Comparison of ENCODE assay signal across 8 cellular contexts in the genomic region with DNA sequence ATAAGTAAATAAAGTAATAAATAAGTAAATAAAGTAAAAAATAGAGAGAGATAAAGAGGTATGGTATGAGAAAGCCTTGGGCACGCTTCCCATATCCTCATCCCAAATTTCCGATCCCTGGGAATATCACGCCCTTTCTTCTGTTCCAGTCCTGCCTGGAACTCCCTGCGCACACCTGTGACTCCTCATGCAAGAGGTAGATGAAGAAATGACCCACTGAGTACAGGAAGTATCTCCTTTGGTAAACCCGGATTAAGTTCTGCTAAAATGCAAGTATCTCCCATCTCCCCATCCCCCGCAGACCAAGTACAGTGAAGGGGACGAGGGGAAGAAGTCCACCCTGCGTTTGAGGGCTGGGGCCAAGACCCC. TPM values are rescaled to one million over a fixed set of nuclear protein-coding genes. Genes with fewer than 3 reads are reported as not detected.
DNase-seq lines count a peak whose midpoint lies in the region; ATAC-seq and TF ChIP-seq lines count a peak whose summit lies in the region.

No MANE protein-coding gene starts in this region.

- H3K27me3 ChIP-seq in kidney epithelial cell (ENCODE audit: control insufficient read depth, insufficient read depth, low read length) (no peaks in the 10 kb centered on the region), tibial nerve (no peaks in the 10 kb centered on the region)

- peak overlapping the region; percentile 80 for H3K4me3 ChIP-seq in kidney epithelial cell (ENCODE audit: low read depth, low read length)
- peak overlapping the region; percentile 86 to 100 (median 92) for H3K4me3 ChIP-seq in tibial nerve

- peak overlapping the region in 3 of 4 donors; percentile 87 to 98 (median 98) for H3K27ac ChIP-seq in tibial nerve

- TF ChIP-seq CTCF in kidney epithelial cell (IDR thresholded peaks at IDR 0.05; ENCODE audit: insufficient read depth, low read length, poor library complexity, severe bottlenecking) (no peak), tibial nerve (IDR thresholded peaks at IDR 0.05) (no peak)

- no peaks in the 10 kb centered on the region for H3K9me3 ChIP-seq in tibial nerve

- TF ChIP-seq EP300 in tibial nerve (IDR thresholded peaks at IDR 0.05) = no peak

- CTCF ChIA-PET in activated CD8-positive, alpha-beta T cell treated with anti-CD3 and anti-CD28 coated beads, Interleukin-2, amount 10 ng/mL, durations not matched to agents 7 days and 5 days (lab: Charles Lee) = interaction anchor here (1.0 to 2.2 kb wide), 4 partner anchors 22 to 239 kb away, joined by 5 to 10 read pairs (median 7); a partner anchor contains a TSS

- H3K4me1 ChIP-seq in tibial nerve = peaks cover 0 to 45% (median 11%) of the 10 kb centered on the region in 4 donors

- POLR2A ChIA-PET in activated CD8-positive, alpha-beta T cell treated with anti-CD3 and anti-CD28 coated beads, Interleukin-2, amount 10 ng/mL, durations not matched to agents 7 days and 5 days (lab: Charles Lee) = interaction anchor here (0.6 to 2.1 kb wide), 9 partner anchors 22 to 506 kb away, joined by 3 to 11 read pairs (median 3); a partner anchor contains a TSS

- no peak for DNase-seq in activated T-cell treated with anti-CD3 and anti-CD28 coated beads, Interleukin-2, amount 50 U/mL, for 4 hours
- DNase-seq in activated T-cell treated with anti-CD3 and anti-CD28 coated beads for 4 hours = no peak
- no peak for DNase-seq in activated CD8-positive, alpha-beta T cell treated with anti-CD3 and anti-CD28 coated beads, Interleukin-2, amount 10 ng/mL, durations not matched to agents 7 days and 5 days
- DNase-seq in kidney epithelial cell (ENCODE audit: low read depth) = no peak
- no peak for DNase-seq in tibial nerve (ENCODE audit: low spot score in 2 of 2)
- no peak for DNase-seq in GM03348 (ENCODE audit: low spot score)
- no peak for DNase-seq in activated CD8-positive, alpha-beta memory T cell treated with anti-CD3 and anti-CD28 coated beads, Interleukin-2, amount 50 U/mL, for 48 hours
- DNase-seq in HT-29 (ENCODE audit: low spot score) = no peak

- H3K4me1 Mint-ChIP-seq in activated T-cell treated with anti-CD3 and anti-CD28 coated beads, Interleukin-2, amount 50 U/mL, for 4 hours (ENCODE audit: low read depth) = peaks cover 42% of the 10 kb centered on the region
- peaks cover 42% of the 10 kb centered on the region for H3K4me1 Mint-ChIP-seq in activated CD8-positive, alpha-beta T cell treated with anti-CD3 and anti-CD28 coated beads, Interleukin-2, amount 10 ng/mL, durations not matched to agents 7 days and 5 days (ENCODE audit: low read depth)

- no peaks in the 10 kb centered on the region for H3K9me3 Mint-ChIP-seq in activated T-cell treated with anti-CD3 and anti-CD28 coated beads, Interleukin-2, amount 50 U/mL, for 4 hours
- H3K9me3 Mint-ChIP-seq in activated CD8-positive, alpha-beta T cell treated with anti-CD3 and anti-CD28 coated beads, Interleukin-2, amount 10 ng/mL, durations not matched to agents 7 days and 5 days (ENCODE audit: insufficient read depth) = no peaks in the 10 kb centered on the region

- H3K27ac Mint-ChIP-seq in activated CD8-positive, alpha-beta T cell treated with anti-CD3 and anti-CD28 coated beads, Interleukin-2, amount 10 ng/mL, durations not matched to agents 7 days and 5 days = peak overlapping the region; percentile 94

- H3K36me3 ChIP-seq in kidney epithelial cell (ENCODE audit: control insufficient read depth, insufficient read depth, low read length) (no peaks in the 10 kb centered on the region), tibial nerve (no peaks in the 10 kb centered on the region)

- H3K4me3 Mint-ChIP-seq in activated T-cell treated with anti-CD3 and anti-CD28 coated beads, Interleukin-2, amount 50 U/mL, for 4 hours = peak overlapping the region; percentile 94
- H3K4me3 Mint-ChIP-seq in activated CD8-positive, alpha-beta T cell treated with anti-CD3 and anti-CD28 coated beads, Interleukin-2, amount 10 ng/mL, durations not matched to agents 7 days and 5 days = peak overlapping the region; percentile 90

- WGBS in tibial nerve, 2 donors = 18% methylated on average over 8 of the region's 8 CpGs

- H3K36me3 Mint-ChIP-seq in activated T-cell treated with anti-CD3 and anti-CD28 coated beads, Interleukin-2, amount 50 U/mL, for 4 hours (ENCODE audit: insufficient read depth) = peaks cover 12% of the 10 kb centered on the region
- peaks cover 22% of the 10 kb centered on the region for H3K36me3 Mint-ChIP-seq in activated CD8-positive, alpha-beta T cell treated with anti-CD3 and anti-CD28 coated beads, Interleukin-2, amount 10 ng/mL, durations not matched to agents 7 days and 5 days (ENCODE audit: low read depth)

- peak; percentile 3 to 4 for ATAC-seq in activated T-cell treated with anti-CD3 and anti-CD28 coated beads, Interleukin-2, amount 50 U/mL, for 4 hours
- no peak for ATAC-seq in activated CD8-positive, alpha-beta T cell treated with anti-CD3 and anti-CD28 coated beads, Interleukin-2, amount 10 ng/mL, durations not matched to agents 7 days and 5 days

- H3K27me3 Mint-ChIP-seq in activated T-cell treated with anti-CD3 and anti-CD28 coated beads, Interleukin-2, amount 50 U/mL, for 4 hours (ENCODE audit: low read depth) = no peaks in the 10 kb centered on the region
- H3K27me3 Mint-ChIP-seq in activated CD8-positive, alpha-beta T cell treated with anti-CD3 and anti-CD28 coated beads, Interleukin-2, amount 10 ng/mL, durations not matched to agents 7 days and 5 days (ENCODE audit: low read depth) = no peaks in the 10 kb centered on the region

- no peak for TF ChIP-seq POLR2A in tibial nerve (IDR thresholded peaks at IDR 0.05)

RNA-seq across cellular contexts. Expression of a gene that starts 0.4 kb away (rescaled TPM):
- 10 to 100 TPM in 1 of 3 donors, 1 to 10 TPM in 2; 9.7 to 11.6 (median 9.8) TPM for total RNA-seq in activated T-cell treated with anti-CD3 and anti-CD28 coated beads, Interleukin-2, amount 50 U/mL, for 4 hours
- 10 to 100 TPM; 13.9 to 14.7 TPM for total RNA-seq in activated CD8-positive, alpha-beta T cell treated with anti-CD3 and anti-CD28 coated beads, Interleukin-2, amount 10 ng/mL, durations not matched to agents 7 days and 5 days
- 4.3 and 5.0 TPM in 2 replicates for total RNA-seq in kidney epithelial cell
- total RNA-seq in tibial nerve = 10 to 100 TPM in 3 of 4 donors, 1 to 10 TPM in 1; 5.1 to 25.8 (median 13.4) TPM
- 0.39 and 0.61 TPM in 2 replicates for total RNA-seq in HT-29 (2014; rRNA removed; shearing (Covaris generic))

RNA-seq across cellular contexts. Expression of a gene that starts 6.0 kb away (rescaled TPM):
- total RNA-seq in activated T-cell treated with anti-CD3 and anti-CD28 coated beads, Interleukin-2, amount 50 U/mL, for 4 hours = 1 to 10 TPM in 2 of 3 donors, under 1 TPM in 1; 0.98 to 1.6 (median 1.1) TPM
- total RNA-seq in activated CD8-positive, alpha-beta T cell treated with anti-CD3 and anti-CD28 coated beads, Interleukin-2, amount 10 ng/mL, durations not matched to agents 7 days and 5 days = 1 to 10 TPM; 2.9 to 5.2 TPM
- total RNA-seq in kidney epithelial cell (5.5 and 6.6 TPM in 2 replicates), tibial nerve (10 to 100 TPM in 2 of 4 donors, 1 to 10 TPM in 2; 5.0 to 11.6 (median 9.1) TPM)
- total RNA-seq in HT-29 (2014; rRNA removed; shearing (Covaris generic)) = not detected in 2 replicates

RNA-seq across cellular contexts. Expression of a gene that starts 22.3 kb away (rescaled TPM):
- total RNA-seq in activated T-cell treated with anti-CD3 and anti-CD28 coated beads, Interleukin-2, amount 50 U/mL, for 4 hours = 1 to 10 TPM; 1.0 to 2.5 (median 1.2) TPM
- 1 to 10 TPM; 3.2 to 4.1 TPM for total RNA-seq in activated CD8-positive, alpha-beta T cell treated with anti-CD3 and anti-CD28 coated beads, Interleukin-2, amount 10 ng/mL, durations not matched to agents 7 days and 5 days
- 2.7 and 4.2 TPM in 2 replicates for total RNA-seq in kidney epithelial cell
- 10 to 100 TPM in 1 of 4 donors, 1 to 10 TPM in 3; 1.2 to 10.4 (median 5.1) TPM for total RNA-seq in tibial nerve
- 1.1 TPM in 2 replicates for total RNA-seq in HT-29 (2014; rRNA removed; shearing (Covaris generic))
